In genomic region chr5:178454821-178455479, GRCh38 we compare ENCODE assay signal across 21 cellular contexts.
"Had no signal": no experiment of that assay in that cellular context is flagged by ENCODE, and none has a peak within 500 bp of the region (broad histone marks: within the 10 kb centered on the region; RNA-seq: fewer than 3 reads in every experiment).

No MANE protein-coding gene starts in this region.

- H3K9me3 ChIP-seq: ascending aorta, esophagus muscularis mucosa, heart right ventricle, mucosa of descending colon, suprapubic skin had no signal

- H3K4me3 ChIP-seq: ascending aorta, esophagus muscularis mucosa, heart right ventricle, mucosa of descending colon, suprapubic skin had no signal

- H3K27me3 ChIP-seq: ascending aorta, esophagus muscularis mucosa, suprapubic skin had no signal

- H3K4me3 Mint-ChIP-seq: activated CD4-positive, alpha-beta memory T cell treated with anti-CD3 and anti-CD28 coated beads, Interleukin-2, amount 10 ng/mL, durations not matched to agents 7 days and 5 days; activated naive CD4-positive, alpha-beta T cell treated with anti-CD3 and anti-CD28 coated beads, Interleukin-2, amount 50 U/mL, for 24 hours; activated T-cell treated with anti-CD3 and anti-CD28 coated beads, Interleukin-2, amount 50 U/mL, for 4 hours; central memory CD8-positive, alpha-beta T cell; memory B cell; naive B cell; stimulated activated naive CD8-positive, alpha-beta T cell treated with anti-CD3 and anti-CD28 coated beads, Interleukin-15, amount 100 ng/mL, for 72 hours had no signal

- H3K27ac ChIP-seq: ascending aorta, esophagus muscularis mucosa, heart right ventricle, suprapubic skin had no signal

- H3K4me1 ChIP-seq: ascending aorta, esophagus muscularis mucosa, suprapubic skin had no signal

- H3K9me3 Mint-ChIP-seq: activated CD4-positive, alpha-beta memory T cell treated with anti-CD3 and anti-CD28 coated beads, Interleukin-2, amount 10 ng/mL, durations not matched to agents 7 days and 5 days; activated naive CD4-positive, alpha-beta T cell treated with anti-CD3 and anti-CD28 coated beads, Interleukin-2, amount 50 U/mL, for 24 hours; activated T-cell treated with anti-CD3 and anti-CD28 coated beads, Interleukin-2, amount 50 U/mL, for 4 hours; central memory CD8-positive, alpha-beta T cell; memory B cell; naive B cell; stimulated activated naive CD8-positive, alpha-beta T cell treated with anti-CD3 and anti-CD28 coated beads, Interleukin-15, amount 100 ng/mL, for 72 hours had no signal

- H3K36me3 ChIP-seq: ascending aorta, esophagus muscularis mucosa, heart right ventricle, suprapubic skin had no signal

- H3K36me3 Mint-ChIP-seq: activated naive CD4-positive, alpha-beta T cell treated with anti-CD3 and anti-CD28 coated beads, Interleukin-2, amount 50 U/mL, for 24 hours; memory B cell; naive B cell had no signal

- H3K27ac Mint-ChIP-seq: activated CD4-positive, alpha-beta memory T cell treated with anti-CD3 and anti-CD28 coated beads, Interleukin-2, amount 10 ng/mL, durations not matched to agents 7 days and 5 days; activated naive CD4-positive, alpha-beta T cell treated with anti-CD3 and anti-CD28 coated beads, Interleukin-2, amount 50 U/mL, for 24 hours; memory B cell; stimulated activated naive CD8-positive, alpha-beta T cell treated with anti-CD3 and anti-CD28 coated beads, Interleukin-15, amount 100 ng/mL, for 72 hours had no signal

- H3K27me3 Mint-ChIP-seq: activated naive CD4-positive, alpha-beta T cell treated with anti-CD3 and anti-CD28 coated beads, Interleukin-2, amount 50 U/mL, for 24 hours had no signal

- H3K4me1 Mint-ChIP-seq: activated CD4-positive, alpha-beta memory T cell treated with anti-CD3 and anti-CD28 coated beads, Interleukin-2, amount 10 ng/mL, durations not matched to agents 7 days and 5 days; activated naive CD4-positive, alpha-beta T cell treated with anti-CD3 and anti-CD28 coated beads, Interleukin-2, amount 50 U/mL, for 24 hours; central memory CD8-positive, alpha-beta T cell; memory B cell; naive B cell; stimulated activated naive CD8-positive, alpha-beta T cell treated with anti-CD3 and anti-CD28 coated beads, Interleukin-15, amount 100 ng/mL, for 72 hours had no signal

- ATAC-seq: activated T-cell treated with anti-CD3 and anti-CD28 coated beads, Interleukin-2, amount 50 U/mL, for 4 hours; mucosa of descending colon; stimulated activated naive CD8-positive, alpha-beta T cell treated with anti-CD3 and anti-CD28 coated beads, Interleukin-15, amount 100 ng/mL, for 72 hours had no signal

- DNase-seq: activated CD4-positive, alpha-beta memory T cell treated with anti-CD3 and anti-CD28 coated beads, Interleukin-2, amount 10 ng/mL, durations not matched to agents 7 days and 5 days; activated CD4-positive, alpha-beta T cell treated with anti-CD3 and anti-CD28 coated beads for 48 hours; activated CD4-positive, CD25-positive, alpha-beta regulatory T cell; activated T-cell treated with anti-CD3 and anti-CD28 coated beads, Interleukin-2, amount 50 U/mL, for 4 hours; cortex of kidney; effector CD4-positive, alpha-beta T cell; heart right ventricle; kidney glomerular epithelial cell; left ventricle myocardium superior; mucosa of descending colon; naive B cell; stimulated activated naive CD8-positive, alpha-beta T cell treated with anti-CD3 and anti-CD28 coated beads, Interleukin-15, amount 100 ng/mL, for 72 hours; T-helper 1 cell; T-helper 9 cell; trophoblast cell had no signal
